Comparison of ENCODE assay signal across 8 cellular contexts in the genomic region with DNA sequence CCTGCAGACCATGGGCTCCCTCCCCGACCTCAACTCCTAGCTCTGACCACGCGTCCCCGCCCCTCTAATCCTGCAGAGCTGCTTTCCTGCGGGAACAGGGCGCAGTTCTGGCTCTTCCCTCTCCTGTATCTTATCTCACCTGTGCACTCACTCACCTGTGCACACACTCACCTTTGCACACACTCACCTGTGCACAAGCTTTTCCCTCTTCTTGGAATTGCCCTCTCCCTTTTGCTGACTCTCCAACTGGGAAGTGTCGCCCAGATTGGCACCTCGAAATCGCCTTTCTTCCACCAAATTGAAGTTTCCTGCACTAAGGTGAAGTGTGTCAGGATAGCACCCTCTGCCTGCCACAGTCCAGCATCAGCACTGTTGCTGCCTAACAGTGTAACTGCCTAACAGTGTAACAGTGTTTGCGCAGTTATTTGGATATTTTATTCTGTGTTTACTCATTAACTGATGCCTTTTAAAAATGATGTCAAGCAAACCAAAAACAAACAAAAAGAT. TPM values are rescaled to one million over a fixed set of nuclear protein-coding genes. Genes with fewer than 3 reads are reported as not detected.
DNase-seq lines count a peak whose midpoint lies in the region; ATAC-seq, FAIRE-seq and TF ChIP-seq lines count a peak whose summit lies in the region.

No MANE protein-coding gene starts in this region.

- H3K27me3 ChIP-seq in esophagus muscularis mucosa: no peaks in the 10 kb centered on the region

- TF ChIP-seq CTCF in GM12873 (IDR thresholded peaks at IDR 0.05; ENCODE audit: insufficient read depth, low read depth, low read length, missing control alignments): peak; percentile 60
- peak; percentile 33 to 42 (median 36) for TF ChIP-seq CTCF in esophagus muscularis mucosa (IDR thresholded peaks at IDR 0.05)
- TF ChIP-seq CTCF in nephron (IDR thresholded peaks at IDR 0.05; ENCODE audit: unreplicated experiment in 3 of 3): peak; percentile 44 to 53 (median 51)

- H3K4me1 Mint-ChIP-seq in nephron: peaks cover 19% of the 10 kb centered on the region

- peaks cover 6% of the 10 kb centered on the region for H3K36me3 Mint-ChIP-seq in nephron (ENCODE audit: low read depth)

- H3K27ac Mint-ChIP-seq in nephron: peak overlapping the region; percentile 58 to 91 (median 67)

- H3K9me3 ChIP-seq in esophagus muscularis mucosa: no peaks in the 10 kb centered on the region

- peak; percentile 42 for ATAC-seq in HG02763 (IDR thresholded peaks at IDR 0.05; ENCODE audit: unreplicated experiment)

- FAIRE-seq in A204.1 (lab: Jason Lieb, UNC): peak; percentile 41

- TF ChIP-seq POLR2A in esophagus muscularis mucosa (IDR thresholded peaks at IDR 0.05; ENCODE audit: low read depth): no peak

- TF ChIP-seq EP300 in esophagus muscularis mucosa (IDR thresholded peaks at IDR 0.05): no peak

- WGBS in esophagus muscularis mucosa: 9% methylated on average over 10 of the region's 10 CpGs

- peak overlapping the region; percentile 93 to 95 (median 93) for H3K4me3 Mint-ChIP-seq in nephron

- intact Hi-C loops in esophagus muscularis mucosa (cut with DNase I): no loop called here

- peaks cover 10% of the 10 kb centered on the region for H3K9me3 Mint-ChIP-seq in nephron

- H3K4me1 ChIP-seq in esophagus muscularis mucosa: peaks cover 20 to 33% (median 27%) of the 10 kb centered on the region in 4 donors

- peak overlapping the region; percentile 83 to 92 (median 85) for H3K4me3 ChIP-seq in esophagus muscularis mucosa

- H3K27ac ChIP-seq in esophagus muscularis mucosa (replicated peaks in 1 of 4): peak overlapping the region; percentile 80 to 93 (median 88)

- DNase-seq in NCI-H146 treated with DMSO at 0.1 percent for 48 hours (lab: John Stamatoyannopoulos, UW; ENCODE audit: unreplicated experiment) (peak; percentile 76), esophagus muscularis mucosa (ENCODE audit: extremely low spot score) (no peak), NCI-H774 (lab: John Stamatoyannopoulos, UW) (no peak)
- DNase-seq in activated CD4-positive, alpha-beta T cell treated with anti-CD3 and anti-CD28 coated beads for 4 hours: peak; percentile 40 to 51

- peaks cover 21% of the 10 kb centered on the region for H3K27me3 Mint-ChIP-seq in nephron (ENCODE audit: low read depth)

- peaks cover 0 to 10% (median 6%) of the 10 kb centered on the region in 4 donors for H3K36me3 ChIP-seq in esophagus muscularis mucosa

RNA-seq across cellular contexts. Expression of a gene that starts 0.6 kb away (rescaled TPM):
- 1 to 10 TPM; 3.3 to 8.3 (median 5.8) TPM for total RNA-seq in esophagus muscularis mucosa

RNA-seq across cellular contexts. Expression of a gene that starts 11.3 kb away (rescaled TPM):
- 1 to 10 TPM; 3.7 to 7.0 (median 5.8) TPM for total RNA-seq in esophagus muscularis mucosa

RNA-seq across cellular contexts. Expression of a gene that starts 50.9 kb away (rescaled TPM):
- 10 to 100 TPM in 1 of 4 donors, 1 to 10 TPM in 3; 5.4 to 10.8 (median 8.8) TPM for total RNA-seq in esophagus muscularis mucosa

Comparison
In these comparisons a context has a peak if more than half of its experiments do, and no peak if none do; other contexts are left out.
1. DNase-seq: peak in NCI-H146 treated with DMSO at 0.1 percent for 48 hours (single experiment) and activated CD4-positive, alpha-beta T cell treated with anti-CD3 and anti-CD28 coated beads for 4 hours (2 of 2); none in esophagus muscularis mucosa (single experiment) and NCI-H774 (single experiment).
2. Peak in every context shown above with its lines, with median percentiles within 50 percentile points of each other: CTCF ChIP-seq.